ENCODE assay signal across 10 cellular contexts in genomic region chr15:70093481-70094309, GRCh38. TPM values are rescaled to one million over a fixed set of nuclear protein-coding genes. Genes with fewer than 3 reads are reported as not detected.
DNase-seq lines count a peak whose midpoint lies in the region; ATAC-seq and TF ChIP-seq lines count a peak whose summit lies in the region.
"Had no signal": no experiment of that assay in that cellular context is flagged by ENCODE, and none has a peak within 500 bp of the region (broad histone marks: within the 10 kb centered on the region; RNA-seq: fewer than 3 reads in every experiment).

No MANE protein-coding gene starts in this region.

- peak; percentile 29 for DNase-seq in G401 (ENCODE audit: low spot score)
- DNase-seq in NCI-H774 (lab: John Stamatoyannopoulos, UW) = peak; percentile 70
- DNase-seq in ovary = no peak
- no peak for DNase-seq in KG1 (lab: John Stamatoyannopoulos, UW)
- DNase-seq in HuH-7.5 (ENCODE audit: low spot score) = no peak

- TF ChIP-seq CTCF in ovary (IDR thresholded peaks at IDR 0.05) = no peak

- H3K9me3 ChIP-seq in ectodermal cell (ENCODE audit: control insufficient read depth, low read length) (no peaks in the 10 kb centered on the region), ovary (no peaks in the 10 kb centered on the region)
- H3K9me3 ChIP-seq: ascending aorta, HAP-1 had no signal

- TF ChIP-seq EP300 in ovary (IDR thresholded peaks at IDR 0.05) = no peak

- ATAC-seq in HG03196 (IDR thresholded peaks at IDR 0.05; ENCODE audit: unreplicated experiment) (no peak), HG03045 (IDR thresholded peaks at IDR 0.05; ENCODE audit: unreplicated experiment) (no peak)

- H3K4me3 ChIP-seq in ectodermal cell (ENCODE audit: insufficient read depth, low read depth, low read length) = peak overlapping the region; percentile 22
- peak overlapping the region; percentile 65 for H3K4me3 ChIP-seq in ovary

- no peaks in the 10 kb centered on the region for H3K27me3 ChIP-seq in ectodermal cell (ENCODE audit: control insufficient read depth, insufficient read depth, low read length, poor library complexity, severe bottlenecking)
- H3K27me3 ChIP-seq in ovary = no peaks in the 10 kb centered on the region
- H3K27me3 ChIP-seq: ascending aorta had no signal

- 33 to 35% methylated on average over 10 to 11 of the region's 11 CpGs for WGBS in ectodermal cell, 2 experiments
- 31 to 52% (median 44%) methylated on average over 11 of the region's 11 CpGs for WGBS in ovary, 3 donors

- H3K27ac ChIP-seq in ectodermal cell (ENCODE audit: insufficient read depth, low read depth, low read length, poor library complexity, severe bottlenecking) (no peak overlapping the region), ovary (no peak overlapping the region)

- in situ Hi-C loops in G401 (cut with HindIII; ENCODE audit: low sequenced_read_pairs) = no loop called here

- intact Hi-C loops in ovary (cut with DNase I) = loop anchor here in 1 of 4 donors (10.0 kb wide), 1 partner anchor 161 kb away; no protein-coding TSS in a partner anchor

- H3K36me3 ChIP-seq in ectodermal cell (ENCODE audit: control insufficient read depth, insufficient read depth, low read length) (peaks cover 17% of the 10 kb centered on the region), ovary (no peaks in the 10 kb centered on the region)

- H3K4me1 ChIP-seq in ectodermal cell (ENCODE audit: control insufficient read depth, insufficient read depth, low read length) (peaks cover 61% of the 10 kb centered on the region), ovary (ENCODE audit: insufficient read depth) (peaks cover 28% of the 10 kb centered on the region)

- no peak for TF ChIP-seq POLR2A in ovary (IDR thresholded peaks at IDR 0.05)

RNA-seq across cellular contexts. Expression of gene TLE3, which starts 4.0 kb away (rescaled TPM):
- 34.6 and 36.0 TPM in 2 replicates for total RNA-seq in G401 (2014; rRNA removed; shearing (Covaris generic))
- 100.0 TPM for polyA plus RNA-seq in ectodermal cell (2013, experiment 1 of 4)
- 112 TPM for polyA plus RNA-seq in ectodermal cell (2013, experiment 2 of 4)
- polyA plus RNA-seq in ectodermal cell (2013, experiment 3 of 4) = 80.2 TPM
- polyA plus RNA-seq in ectodermal cell (2013, experiment 4 of 4) = 77.9 TPM
- 10 to 100 TPM; 53.9 to 70.8 (median 62.4) TPM for total RNA-seq in ovary
- polyA plus RNA-seq in ovary = 10 to 100 TPM; 17.5 to 24.4 TPM

Comparison
In these comparisons a context has a peak if more than half of its experiments do, and no peak if none do; other contexts are left out.
1. DNase-seq: peak in G401 (single experiment) and NCI-H774 (single experiment); none in ovary (0 of 5), KG1 (single experiment) and HuH-7.5 (single experiment).